Comparison of ENCODE assay signal across 1 cellular context in the genomic region with DNA sequence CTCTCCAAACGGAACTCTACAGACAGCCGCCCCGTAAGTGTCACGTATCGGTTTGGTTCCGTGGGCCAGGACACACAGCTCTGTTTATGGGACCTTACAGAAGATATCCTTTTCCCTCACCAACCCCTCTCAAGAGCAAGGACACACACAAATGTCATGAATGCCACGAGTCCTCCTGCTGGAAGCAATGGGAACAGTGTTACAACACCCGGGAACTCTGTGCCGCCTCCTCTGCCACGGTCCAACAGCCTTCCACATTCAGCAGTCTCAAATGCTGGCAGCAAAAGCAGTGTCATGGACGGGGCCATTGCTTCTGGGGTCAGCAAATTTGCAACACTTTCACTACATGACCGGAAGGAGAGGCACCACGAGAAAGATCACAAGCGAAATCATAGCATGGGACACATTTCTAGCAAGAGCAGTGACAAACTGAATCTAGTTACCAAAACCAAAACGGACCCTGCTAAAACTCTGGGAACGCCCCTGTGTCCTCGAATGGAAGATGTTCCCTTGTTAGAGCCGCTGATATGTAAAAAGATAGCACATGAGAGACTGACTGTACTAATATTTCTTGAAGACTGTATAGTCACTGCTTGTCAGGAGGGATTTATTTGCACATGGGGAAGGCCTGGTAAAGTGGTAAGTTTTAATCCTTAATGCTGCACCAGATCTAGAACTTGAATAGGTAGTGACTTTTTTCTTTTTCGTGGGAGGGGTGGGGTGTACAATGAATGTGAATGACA.
TF ChIP-seq lines count a peak whose summit lies in the region.

No MANE protein-coding gene starts in this region.

TF ChIP-seq in K562, 482 proteins besides CTCF, POLR2A, EP300 and RAD21 (continued from another document):
- TF ChIP-seq, protein P1, sequence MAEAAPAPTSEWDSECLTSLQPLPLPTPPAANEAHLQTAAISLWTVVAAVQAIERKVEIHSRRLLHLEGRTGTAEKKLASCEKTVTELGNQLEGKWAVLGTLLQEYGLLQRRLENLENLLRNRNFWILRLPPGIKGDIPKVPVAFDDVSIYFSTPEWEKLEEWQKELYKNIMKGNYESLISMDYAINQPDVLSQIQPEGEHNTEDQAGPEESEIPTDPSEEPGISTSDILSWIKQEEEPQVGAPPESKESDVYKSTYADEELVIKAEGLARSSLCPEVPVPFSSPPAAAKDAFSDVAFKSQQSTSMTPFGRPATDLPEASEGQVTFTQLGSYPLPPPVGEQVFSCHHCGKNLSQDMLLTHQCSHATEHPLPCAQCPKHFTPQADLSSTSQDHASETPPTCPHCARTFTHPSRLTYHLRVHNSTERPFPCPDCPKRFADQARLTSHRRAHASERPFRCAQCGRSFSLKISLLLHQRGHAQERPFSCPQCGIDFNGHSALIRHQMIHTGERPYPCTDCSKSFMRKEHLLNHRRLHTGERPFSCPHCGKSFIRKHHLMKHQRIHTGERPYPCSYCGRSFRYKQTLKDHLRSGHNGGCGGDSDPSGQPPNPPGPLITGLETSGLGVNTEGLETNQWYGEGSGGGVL (CRISPR knock-in tag; IDR thresholded peaks at IDR 0.05), result no peak
- no peak for TF ChIP-seq ZNF589 (CRISPR knock-in tag; IDR thresholded peaks at IDR 0.05; ENCODE audit: low read depth)
- no peak for TF ChIP-seq ZNF436 (CRISPR knock-in tag; IDR thresholded peaks at IDR 0.05)
